ENCODE assay signal across 16 cellular contexts in genomic region chr22:30438559-30438958, GRCh38. TPM values are rescaled to one million over a fixed set of nuclear protein-coding genes. Genes with fewer than 3 reads are reported as not detected.
A peak's percentile ranks its signal among the peaks of the same experiment; 100 is the strongest.
DNase-seq lines count a peak whose midpoint lies in the region; ATAC-seq and TF ChIP-seq lines count a peak whose summit lies in the region.
"Had no signal": no experiment of that assay in that cellular context is flagged by ENCODE, and none has a peak within 500 bp of the region (broad histone marks: within the 10 kb centered on the region; RNA-seq: fewer than 3 reads in every experiment).

No MANE protein-coding gene starts in this region.

- no peaks in the 10 kb centered on the region for H3K79me2 ChIP-seq in PC-9 (ENCODE audit: low read depth)

- H4K20me1 ChIP-seq in PC-9 (ENCODE audit: insufficient read depth): no peaks in the 10 kb centered on the region

- peaks cover 15% of the 10 kb centered on the region for H3K4me1 Mint-ChIP-seq in memory B cell
- H3K4me1 Mint-ChIP-seq in type B pancreatic cell (ENCODE audit: unreplicated experiment): peaks cover 15% of the 10 kb centered on the region
- peaks cover 46% of the 10 kb centered on the region for H3K4me1 Mint-ChIP-seq in activated T-cell treated with anti-CD3 and anti-CD28 coated beads, Interleukin-2, amount 50 U/mL, for 72 hours (ENCODE audit: low read depth)

- no peaks in the 10 kb centered on the region for H3K27me3 ChIP-seq in PC-9 (ENCODE audit: insufficient read depth, low read depth)

- H3K27ac ChIP-seq in PC-9: no peak overlapping the region

- H3K9me2 ChIP-seq in PC-9 (ENCODE audit: insufficient read depth): no peaks in the 10 kb centered on the region

- H2AFZ ChIP-seq in PC-9: no peak overlapping the region

- H3K4me1 ChIP-seq in PC-9 (replicated peaks; ENCODE audit: insufficient read depth): peaks cover 23% of the 10 kb centered on the region

- no peaks in the 10 kb centered on the region for H3K36me3 ChIP-seq in PC-9 (ENCODE audit: low read depth)

- POLR2A ChIA-PET in PC-9 (lab: Charles Lee; ENCODE audit: unreplicated experiment): no interaction called here

- no peak overlapping the region for H3K4me3 ChIP-seq in PC-9
- H3K4me3 ChIP-seq in epithelial cell of esophagus (ENCODE audit: low read length): no peak overlapping the region

- H3K36me3 Mint-ChIP-seq in memory B cell (peaks cover 19% of the 10 kb centered on the region), type B pancreatic cell (no peaks in the 10 kb centered on the region)
- peaks cover 10 to 24% of the 10 kb centered on the region in 2 donors for H3K36me3 Mint-ChIP-seq in activated T-cell treated with anti-CD3 and anti-CD28 coated beads, Interleukin-2, amount 50 U/mL, for 72 hours (ENCODE audit: insufficient read depth in 2 of 2)

- peak overlapping the region; percentile 32 for H3K4me2 ChIP-seq in PC-9

- no peak for DNase-seq in PC-9
- peak; percentile 26 for DNase-seq in epithelial cell of esophagus (ENCODE audit: low read depth)
- DNase-seq in memory B cell (ENCODE audit: low spot score in 2 of 2): no peak
- no peak for DNase-seq in type B pancreatic cell (ENCODE audit: extremely low spot score, unreplicated experiment)
- DNase-seq in NOMO-1 treated with dmso at 0.1 percent for 144 hours (lab: John Stamatoyannopoulos, UW; ENCODE audit: unreplicated experiment): no peak
- DNase-seq in activated T-cell treated with anti-CD3 and anti-CD28 coated beads, Interleukin-2, amount 50 U/mL, for 72 hours: no peak
- DNase-seq in T-helper 9 cell: no peak
- DNase-seq: ACHN, C1 segment of cervical spinal cord, GF-D8, HCEC 1CT, NCI-H1105 treated with DMSO at 0.1 percent for 48 hours, NCI-H1694, NCI-H2081 treated with DMSO at 0.1 percent for 48 hours, Right ventricle myocardium superior had no signal

- no TSS peak for BruUV-seq in PC-9 (replicated peaks; lab: Mats Ljungman, UMichigan)

- H3F3A ChIP-seq in PC-9 (ENCODE audit: insufficient read depth, low read depth): peaks cover 25% of the 10 kb centered on the region

- TF ChIP-seq CTCF in PC-9 (conservative IDR thresholded peaks at IDR 0.05) (no peak), epithelial cell of esophagus (IDR thresholded peaks at IDR 0.05; ENCODE audit: insufficient read depth, low read depth, low read length, missing control alignments) (no peak), type B pancreatic cell (conservative IDR thresholded peaks at IDR 0.05) (no peak)

- intact Hi-C loops in PC-9 (cut with micrococcal nuclease; ENCODE audit: unreplicated experiment): no loop called here

- ATAC-seq in memory B cell (ENCODE audit: low read depth): no peak
- ATAC-seq in activated T-cell treated with anti-CD3 and anti-CD28 coated beads, Interleukin-2, amount 50 U/mL, for 72 hours (replicated peaks in 1 of 2): no peak

- H3K9me3 Mint-ChIP-seq in memory B cell: peaks cover 18% of the 10 kb centered on the region
- no peaks in the 10 kb centered on the region for H3K9me3 Mint-ChIP-seq in type B pancreatic cell
- H3K9me3 Mint-ChIP-seq in activated T-cell treated with anti-CD3 and anti-CD28 coated beads, Interleukin-2, amount 50 U/mL, for 72 hours: peaks cover 8% of the 10 kb centered on the region in 2 donors

- H3K27me3 Mint-ChIP-seq in memory B cell: peaks cover 29% of the 10 kb centered on the region
- H3K27me3 Mint-ChIP-seq in type B pancreatic cell: peaks cover 11% of the 10 kb centered on the region
- H3K27me3 Mint-ChIP-seq in activated T-cell treated with anti-CD3 and anti-CD28 coated beads, Interleukin-2, amount 50 U/mL, for 72 hours (ENCODE audit: low read depth): peaks cover 25% of the 10 kb centered on the region

- H3K9me3 ChIP-seq in PC-9 (ENCODE audit: insufficient read depth, low read depth): peaks cover 5% of the 10 kb centered on the region; the same call in 1 of the 2 replicates

- CTCF ChIA-PET in PC-9 (lab: Charles Lee): interaction anchor here (0.8 kb wide), 1 partner anchor 12 kb away, joined by 3 read pairs; no protein-coding TSS in a partner anchor

- H3K27ac Mint-ChIP-seq in memory B cell (peak overlapping the region; percentile 33), type B pancreatic cell (peak overlapping the region; percentile 15)
- no peak overlapping the region for H3K27ac Mint-ChIP-seq in activated T-cell treated with anti-CD3 and anti-CD28 coated beads, Interleukin-2, amount 50 U/mL, for 72 hours

- H3K4me3 Mint-ChIP-seq in memory B cell: no peak overlapping the region
- H3K4me3 Mint-ChIP-seq in type B pancreatic cell: no peak overlapping the region
- H3K4me3 Mint-ChIP-seq in activated T-cell treated with anti-CD3 and anti-CD28 coated beads, Interleukin-2, amount 50 U/mL, for 72 hours: no peak overlapping the region

RNA-seq across cellular contexts. Expression of gene MTFP1, which starts 13.0 kb away (rescaled TPM):
- 18.5 and 21.9 TPM in 2 replicates for total RNA-seq in PC-9 (2021)
- total RNA-seq in type B pancreatic cell (ENCODE audit: low replicate concordance): 16.1 and 20.6 TPM in 2 replicates
- 10 to 100 TPM; 50.6 to 61.1 TPM for total RNA-seq in activated T-cell treated with anti-CD3 and anti-CD28 coated beads, Interleukin-2, amount 50 U/mL, for 72 hours

RNA-seq across cellular contexts. Expression of gene SEC14L3, which starts 33.3 kb away (rescaled TPM):
- total RNA-seq in PC-9 (2021): not detected in 2 replicates
- total RNA-seq in type B pancreatic cell (ENCODE audit: low replicate concordance): not detected in 2 replicates
- not detected for total RNA-seq in activated T-cell treated with anti-CD3 and anti-CD28 coated beads, Interleukin-2, amount 50 U/mL, for 72 hours
- total RNA-seq: NCI-H460, Right ventricle myocardium superior had no signal

RNA-seq across cellular contexts. Expression of gene SEC14L2, which starts 41.7 kb away (rescaled TPM):
- 51.3 and 60.8 TPM in 2 replicates for total RNA-seq in PC-9 (2021)
- total RNA-seq in type B pancreatic cell (ENCODE audit: low replicate concordance): 7.9 and 9.6 TPM in 2 replicates
- 10 to 100 TPM; 15.3 to 19.0 TPM for total RNA-seq in activated T-cell treated with anti-CD3 and anti-CD28 coated beads, Interleukin-2, amount 50 U/mL, for 72 hours

RNA-seq across cellular contexts. Expression of gene RNF215, which starts 51.3 kb away (rescaled TPM):
- 24.0 and 33.8 TPM in 2 replicates for total RNA-seq in PC-9 (2021)
- total RNA-seq in type B pancreatic cell (ENCODE audit: low replicate concordance): 16.9 and 29.2 TPM in 2 replicates
- total RNA-seq in activated T-cell treated with anti-CD3 and anti-CD28 coated beads, Interleukin-2, amount 50 U/mL, for 72 hours: 10 to 100 TPM in 1 of 2 donors, 1 to 10 TPM in 1; 8.4 to 12.4 TPM
